In the genomic region with DNA sequence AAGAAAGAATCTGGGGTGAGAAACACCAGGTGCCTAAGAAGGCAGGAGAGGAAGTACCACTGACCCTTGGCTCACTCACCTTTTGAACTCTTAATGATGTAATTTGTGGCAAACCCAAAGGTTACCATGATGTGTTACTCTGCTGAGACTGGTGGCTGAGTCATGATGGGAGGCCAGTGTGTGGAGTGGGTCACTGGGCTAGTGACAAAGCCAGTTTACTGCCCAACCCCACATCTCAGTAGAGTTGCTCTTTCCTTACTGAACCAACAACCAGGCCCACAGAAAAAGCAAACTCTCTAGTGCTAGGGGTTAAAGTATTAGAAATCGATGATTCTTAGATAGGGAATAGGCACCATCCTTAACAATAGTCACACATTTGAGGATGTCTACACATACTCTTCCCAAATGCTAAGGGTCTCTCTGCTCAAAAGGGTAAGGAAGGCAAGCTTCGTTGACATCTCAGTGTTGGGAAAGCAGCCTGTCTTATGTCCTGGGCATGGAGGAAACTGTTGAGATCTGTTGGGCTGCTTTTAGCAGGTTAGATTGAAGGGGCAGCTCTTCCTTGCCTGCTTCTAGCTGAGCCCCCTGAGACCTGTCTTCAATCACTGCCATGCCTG, we compare ENCODE assay signal across 20 cellular contexts. TPM values are rescaled to one million over a fixed set of nuclear protein-coding genes. Genes with fewer than 3 reads are reported as not detected.
DNase-seq lines count a peak whose midpoint lies in the region; ATAC-seq, FAIRE-seq and TF ChIP-seq lines count a peak whose summit lies in the region.
"Had no signal": no experiment of that assay in that cellular context is flagged by ENCODE, and none has a peak within 500 bp of the region (broad histone marks: within the 10 kb centered on the region; RNA-seq: fewer than 3 reads in every experiment).

No MANE protein-coding gene starts in this region.

- H3K4me3 ChIP-seq in hepatocyte = no peak overlapping the region
- no peak overlapping the region for H3K4me3 ChIP-seq in transverse colon
- no peak overlapping the region for H3K4me3 ChIP-seq in kidney (ENCODE audit: low read length in 2 of 2)
- H3K4me3 ChIP-seq: BLaER1 had no signal

- in situ Hi-C loops in transverse colon (cut with MboI; ENCODE audit: low pct_ligation_motif_present in 1 of 4, low pct_unique_long_range_greater_than_20kb in 1 of 4, low sequenced_read_pairs in 3 of 4) = no loop called here

- H3K27ac ChIP-seq in hepatocyte (peak overlapping the region; percentile 55), transverse colon (no peak overlapping the region), kidney (ENCODE audit: low read depth in 2 of 2, low read length in 2 of 2) (no peak overlapping the region)
- H3K27ac ChIP-seq: BLaER1 had no signal

- no peak for TF ChIP-seq POLR2A in transverse colon (IDR thresholded peaks at IDR 0.05)

- H3K4me2 ChIP-seq in hepatocyte = no peak overlapping the region
- H3K4me2 ChIP-seq: BLaER1 had no signal

- H3K9ac ChIP-seq in kidney (ENCODE audit: low read length in 2 of 2) = no peak overlapping the region
- H3K9ac ChIP-seq: BLaER1 had no signal

- peaks cover 17% of the 10 kb centered on the region for H3K4me1 ChIP-seq in hepatocyte (ENCODE audit: insufficient read depth)
- peaks cover 0 to 17% (median 12%) of the 10 kb centered on the region in 4 donors for H3K4me1 ChIP-seq in transverse colon
- H3K4me1 ChIP-seq in kidney (ENCODE audit: control insufficient read depth in 1 of 2, insufficient read depth in 1 of 2, low read depth in 1 of 2, low read length in 2 of 2) = peaks cover 0 to 2% of the 10 kb centered on the region in 2 donors

- no peak for ATAC-seq in HG03039 (IDR thresholded peaks at IDR 0.05; ENCODE audit: unreplicated experiment)
- ATAC-seq: activated CD4-positive, alpha-beta T cell treated with anti-CD3 and anti-CD28 coated beads for 36 hours; right cardiac atrium had no signal

- H3K36me3 ChIP-seq in hepatocyte (replicated peaks; ENCODE audit: insufficient read depth, low read depth) (no peaks in the 10 kb centered on the region), transverse colon (no peaks in the 10 kb centered on the region), kidney (ENCODE audit: control insufficient read depth in 1 of 2, insufficient read depth in 2 of 2, low read length in 2 of 2) (no peaks in the 10 kb centered on the region)
- H3K36me3 ChIP-seq: BLaER1 had no signal

- H4K20me1 ChIP-seq in hepatocyte (ENCODE audit: insufficient read depth, poor library complexity, severe bottlenecking) = no peaks in the 10 kb centered on the region
- H4K20me1 ChIP-seq: BLaER1 had no signal

- no peaks in the 10 kb centered on the region for H3K27me3 ChIP-seq in hepatocyte
- H3K27me3 ChIP-seq in transverse colon = no peaks in the 10 kb centered on the region
- H3K27me3 ChIP-seq: BLaER1 had no signal

- no peak for TF ChIP-seq EP300 in transverse colon (IDR thresholded peaks at IDR 0.05; ENCODE audit: low read depth)

- H3K9me3 ChIP-seq in hepatocyte (ENCODE audit: low read depth) = no peaks in the 10 kb centered on the region
- H3K9me3 ChIP-seq in transverse colon = no peaks in the 10 kb centered on the region
- H3K9me3 ChIP-seq in kidney (ENCODE audit: control insufficient read depth in 1 of 2, low read length in 2 of 2) = no peaks in the 10 kb centered on the region
- H3K9me3 ChIP-seq: BLaER1 had no signal

- H3K79me2 ChIP-seq in hepatocyte = no peaks in the 10 kb centered on the region

- whole genome bisulfite sequencing in hepatocyte (ENCODE audit: low lambda C conversion rate, missing lambda C conversion rate) = 84% methylated on average over 2 of the region's 2 CpGs
- 84% methylated on average over 2 of the region's 2 CpGs; no CpG with 5 or more reads in 1 of the 2 donors for WGBS in transverse colon (ENCODE audit: low coverage in 1 of 2), 2 donors

- DNase-seq in NCI-H2196 (lab: John Stamatoyannopoulos, UW; ENCODE audit: unreplicated experiment) = peak; percentile 22
- DNase-seq in NCI-H2196 treated with DMSO at 0.1 percent for 48 hours (lab: John Stamatoyannopoulos, UW; ENCODE audit: unreplicated experiment) = no peak
- DNase-seq in SKM-1 (lab: John Stamatoyannopoulos, UW; ENCODE audit: unreplicated experiment) = peak; percentile 15
- DNase-seq in hepatocyte (ENCODE audit: low spot score) = peak; percentile 50
- peak; percentile 12 for DNase-seq in transverse colon
- DNase-seq in SHP77 (lab: John Stamatoyannopoulos, UW) = no peak
- no peak for DNase-seq in kidney
- DNase-seq: 8988T; activated CD4-positive, alpha-beta T cell treated with anti-CD3 and anti-CD28 coated beads for 36 hours; activated CD8-positive, alpha-beta memory T cell treated with anti-CD3 and anti-CD28 coated beads, Interleukin-2, amount 50 U/mL, for 48 hours; activated naive CD4-positive, alpha-beta T cell treated with anti-CD3 and anti-CD28 coated beads, Interleukin-2, amount 50 U/mL, for 16 hours; DND-41; H9; right cardiac atrium; Right ventricle myocardium superior had no signal

- no peak for TF ChIP-seq CTCF in hepatocyte (IDR thresholded peaks at IDR 0.05; ENCODE audit: poor library complexity)
- TF ChIP-seq CTCF in transverse colon (IDR thresholded peaks at IDR 0.05) = no peak
- TF ChIP-seq CTCF in kidney (IDR thresholded peaks at IDR 0.05; ENCODE audit: borderline replicate concordance, extremely low read depth, insufficient read depth) = no peak

- intact Hi-C loops in transverse colon (cut with DNase I; ENCODE audit: low total_unique reads) (no loop called here), kidney (cut with DNase I) (no loop called here)

- no peaks in the 10 kb centered on the region for H3K9me2 ChIP-seq in hepatocyte (replicated peaks; ENCODE audit: insufficient read depth)

- no peak for FAIRE-seq in kidney (lab: Jason Lieb, UNC)

- no peak overlapping the region for H2AFZ ChIP-seq in hepatocyte

RNA-seq across cellular contexts. Expression of gene RBP2, which starts 3.1 kb away (rescaled TPM):
- total RNA-seq in hepatocyte = 285 and 295 TPM in 2 replicates
- polyA plus RNA-seq in hepatocyte = 80.9 and 123 TPM in 2 replicates
- total RNA-seq in transverse colon = 1 to 10 TPM in 1 of 4 donors, not detected in 3; 3.4 TPM
- total RNA-seq in kidney = not detected
- 13.5 TPM for polyA plus RNA-seq in kidney (ENCODE audit: insufficient read depth, low read depth, low replicate concordance)
- total RNA-seq: activated CD4-positive, alpha-beta T cell treated with anti-CD3 and anti-CD28 coated beads for 36 hours; dermis microvascular lymphatic vessel endothelial cell; H9; HT-29; neural crest cell; right cardiac atrium; Right ventricle myocardium superior had no signal
- polyA plus RNA-seq: right cardiac atrium had no signal

Comparison
In these comparisons a context has a peak if more than half of its experiments do, and no peak if none do; other contexts are left out.
1. DNase-seq: peak in NCI-H2196 (single experiment), SKM-1 (single experiment), hepatocyte (single experiment) and transverse colon (single experiment); none in NCI-H2196 treated with DMSO at 0.1 percent for 48 hours (single experiment), SHP77 (0 of 2) and kidney (single experiment).
2. RNA of gene RBP2, which starts 3.1 kb away (total RNA-seq): 285 to 295 TPM in hepatocyte; 3.4 TPM in transverse colon and not detected in kidney (single experiment); every median in the first group is over 10 times any median in the second.